Comparison of ENCODE assay signal across 1 cellular context in the genomic region with DNA sequence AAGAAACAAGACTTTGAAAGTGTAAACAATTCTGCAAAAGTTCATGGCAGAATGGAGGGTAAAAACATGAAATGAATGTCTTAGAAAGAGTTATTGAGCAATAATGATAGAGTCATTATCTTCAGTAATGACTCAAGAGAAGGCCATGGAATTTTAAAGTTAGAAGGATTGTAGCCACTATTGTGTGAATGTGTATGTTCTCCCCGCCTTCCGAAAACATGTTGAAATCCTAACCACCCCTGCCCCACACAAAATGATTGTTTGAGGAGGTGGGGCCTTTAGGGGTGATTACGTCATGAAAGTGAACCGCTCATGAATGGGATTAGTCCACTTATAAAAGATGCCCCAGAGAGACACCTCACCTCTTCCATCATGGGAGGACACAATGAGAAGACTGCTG.
TF ChIP-seq lines count a peak whose summit lies in the region.

No MANE protein-coding gene starts in this region.

TF ChIP-seq in HepG2, 621 proteins besides CTCF, POLR2A, EP300 and RAD21:
- TF ChIP-seq ZKSCAN5 (CRISPR knock-in tag; IDR thresholded peaks at IDR 0.05) (no peak), CREB1 (IDR thresholded peaks at IDR 0.05) (peak; percentile 64), CREB1 (CRISPR knock-in tag; IDR thresholded peaks at IDR 0.05) (no peak), ATF7 (IDR thresholded peaks at IDR 0.05) (peak; percentile 88), ATF7 (CRISPR knock-in tag; IDR thresholded peaks at IDR 0.05) (no peak), PTBP1 (IDR thresholded peaks at IDR 0.05; ENCODE audit: low read depth, low read length, poor library complexity, severe bottlenecking) (no peak), CEBPB (IDR thresholded peaks at IDR 0.05; ENCODE audit: borderline replicate concordance, low read depth, low read length) (peak; percentile 55; the same call in 1 of the 2 replicates), GTF3A (CRISPR knock-in tag; conservative IDR thresholded peaks at IDR 0.05) (no peak), ZKSCAN8 (CRISPR knock-in tag; IDR thresholded peaks at IDR 0.05; ENCODE audit: borderline replicate concordance) (no peak), ZC3H4 (CRISPR knock-in tag; IDR thresholded peaks at IDR 0.05; ENCODE audit: borderline replicate concordance) (no peak), SKI (IDR thresholded peaks at IDR 0.05; ENCODE audit: partially characterized antibody) (no peak), ZNF44 (CRISPR knock-in tag; IDR thresholded peaks at IDR 0.05) (no peak)
